23 cellular contexts compared by ENCODE assay signal in genomic region chr7:27516415-27516814, GRCh38.
DNase-seq lines count a peak whose midpoint lies in the region; TF ChIP-seq lines count a peak whose summit lies in the region.
"Had no signal": no experiment of that assay in that cellular context is flagged by ENCODE, and none has a peak within 500 bp of the region (broad histone marks: within the 10 kb centered on the region; RNA-seq: fewer than 3 reads in every experiment).

No MANE protein-coding gene starts in this region.

- H3K4me2 ChIP-seq in PC-9: no peak overlapping the region
- H3K4me2 ChIP-seq: BLaER1 had no signal

- no TSS peak for BruUV-seq in PC-9 (replicated peaks; lab: Mats Ljungman, UMichigan)

- no peak overlapping the region for H2AFZ ChIP-seq in PC-9
- H2AFZ ChIP-seq: GM23248 had no signal

- H3K27me3 ChIP-seq in PC-9 (ENCODE audit: insufficient read depth, low read depth): no peaks in the 10 kb centered on the region
- H3K27me3 ChIP-seq in H7 (ENCODE audit: control insufficient read depth, insufficient read depth, low read length): no peaks in the 10 kb centered on the region
- H3K27me3 ChIP-seq: BLaER1, MG63, SJSA1 had no signal

- peaks cover 5% of the 10 kb centered on the region; the same call in 1 of the 2 replicates for H3K4me1 ChIP-seq in PC-9 (replicated peaks; ENCODE audit: insufficient read depth)
- H3K4me1 ChIP-seq: BLaER1 had no signal

- peak; percentile 6 for DNase-seq in NCI-H748 (lab: John Stamatoyannopoulos, UW; ENCODE audit: unreplicated experiment)
- DNase-seq in NCI-H748 treated with DMSO at 0.1 percent for 48 hours (lab: John Stamatoyannopoulos, UW): no peak
- peak; percentile 96 for DNase-seq in NCI-H69 (lab: John Stamatoyannopoulos, UW)
- DNase-seq in epithelial cell of esophagus (ENCODE audit: low read depth): peak; percentile 8
- DNase-seq in renal cortical epithelial cell (ENCODE audit: low read depth): peak; percentile 6
- no peak for DNase-seq in PC-9
- DNase-seq in NCI-H2107 (lab: John Stamatoyannopoulos, UW): no peak
- no peak for DNase-seq in H7
- DNase-seq: CD8-positive, alpha-beta T cell; DND-41; GF-D8; GM23248; HFFc6; IMR-90; Karpas-422; MG63; NCI-H1105 treated with DMSO at 0.1 percent for 48 hours; NCI-H1694 treated with DMSO at 0.1 percent for 48 hours; NCI-H2171; NCI-H446 treated with DMSO at 0.1 percent for 48 hours; SW 1271 had no signal

- intact Hi-C loops in PC-9 (cut with micrococcal nuclease; ENCODE audit: unreplicated experiment): no loop called here

- no peak overlapping the region for H3K4me3 ChIP-seq in epithelial cell of esophagus (ENCODE audit: low read length)
- no peak overlapping the region for H3K4me3 ChIP-seq in PC-9
- H3K4me3 ChIP-seq in H7 (ENCODE audit: insufficient read depth, low read depth, low read length): no peak overlapping the region
- H3K4me3 ChIP-seq: BLaER1, GM23248, MG63, SJSA1 had no signal

- TF ChIP-seq CTCF in epithelial cell of esophagus (IDR thresholded peaks at IDR 0.05; ENCODE audit: insufficient read depth, low read depth, low read length, missing control alignments) (no peak), PC-9 (conservative IDR thresholded peaks at IDR 0.05) (no peak)

- POLR2A ChIA-PET in PC-9 (lab: Charles Lee; ENCODE audit: unreplicated experiment): no interaction called here

- no peaks in the 10 kb centered on the region for H3K9me3 ChIP-seq in PC-9 (ENCODE audit: insufficient read depth, low read depth)
- H3K9me3 ChIP-seq: BLaER1, MG63, SJSA1 had no signal

- H3F3A ChIP-seq in PC-9 (ENCODE audit: insufficient read depth, low read depth): no peaks in the 10 kb centered on the region

- CTCF ChIA-PET in PC-9 (lab: Charles Lee): no interaction called here

- no peaks in the 10 kb centered on the region for H3K9me2 ChIP-seq in PC-9 (ENCODE audit: insufficient read depth)

- H3K36me3 ChIP-seq in PC-9 (ENCODE audit: low read depth): no peaks in the 10 kb centered on the region
- H3K36me3 ChIP-seq in H7 (replicated peaks; ENCODE audit: control insufficient read depth, insufficient read depth, low read length): no peaks in the 10 kb centered on the region
- H3K36me3 ChIP-seq: BLaER1, MG63, SJSA1 had no signal

- no peaks in the 10 kb centered on the region for H3K79me2 ChIP-seq in PC-9 (ENCODE audit: low read depth)

- no peak overlapping the region for H3K27ac ChIP-seq in PC-9
- H3K27ac ChIP-seq: BLaER1, GM23248, SJSA1 had no signal

- no peaks in the 10 kb centered on the region for H4K20me1 ChIP-seq in PC-9 (ENCODE audit: insufficient read depth)
- H4K20me1 ChIP-seq: BLaER1 had no signal

Comparison
In these comparisons a context has a peak if more than half of its experiments do, and no peak if none do; other contexts are left out.
1. DNase-seq: peak in NCI-H748 (single experiment), NCI-H69 (single experiment), epithelial cell of esophagus (single experiment) and renal cortical epithelial cell (single experiment); none in NCI-H748 treated with DMSO at 0.1 percent for 48 hours (single experiment), PC-9 (0 of 2), NCI-H2107 (single experiment) and H7 (single experiment).